ENCODE assay signal across 30 cellular contexts in the genomic region with DNA sequence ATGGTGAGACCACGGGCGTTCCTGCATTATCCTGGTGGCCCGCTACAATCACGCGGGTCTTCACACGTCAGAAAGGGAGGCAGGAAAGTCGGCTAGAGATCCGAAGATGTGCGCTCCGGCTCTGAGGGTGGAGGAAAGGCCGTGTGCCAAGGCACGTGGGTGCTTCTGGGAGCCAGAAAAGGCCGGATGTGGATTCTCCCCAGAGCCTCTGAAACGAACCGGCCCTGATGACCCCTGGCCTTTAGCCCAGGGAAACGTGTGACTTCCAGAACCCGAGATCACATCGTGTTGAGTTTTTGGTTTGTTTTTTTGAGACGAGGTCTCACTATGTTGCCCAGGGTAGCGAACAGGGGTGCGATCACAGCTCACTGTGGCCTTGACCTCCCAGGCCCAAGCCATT.
DNase-seq lines count a peak whose midpoint lies in the region; ATAC-seq and TF ChIP-seq lines count a peak whose summit lies in the region.
"Had no signal": no experiment of that assay in that cellular context is flagged by ENCODE, and none has a peak within 500 bp of the region (broad histone marks: within the 10 kb centered on the region; RNA-seq: fewer than 3 reads in every experiment).

No MANE protein-coding gene starts in this region.

- no peak overlapping the region for H3K9ac ChIP-seq in neural progenitor cell

- TF ChIP-seq CTCF in right atrium auricular region (IDR thresholded peaks at IDR 0.05): no peak
- TF ChIP-seq CTCF in glutamatergic neuron (IDR thresholded peaks at IDR 0.05; ENCODE audit: partially characterized antibody, unreplicated experiment): no peak
- no peak for TF ChIP-seq CTCF in neural progenitor cell (IDR thresholded peaks at IDR 0.05)
- no peak for TF ChIP-seq CTCF in uterus (IDR thresholded peaks at IDR 0.05)

- H3K9me3 ChIP-seq in right atrium auricular region (no peaks in the 10 kb centered on the region), neural progenitor cell (ENCODE audit: low read depth) (no peaks in the 10 kb centered on the region), uterus (no peaks in the 10 kb centered on the region)

- H3K4me1 Mint-ChIP-seq in glutamatergic neuron (ENCODE audit: low read depth, unreplicated experiment) (peaks cover 11% of the 10 kb centered on the region), neural progenitor cell (peaks cover 8% of the 10 kb centered on the region)
- H3K4me1 Mint-ChIP-seq in natural killer cell treated with Interleukin-12 subunit alpha and Interleukin-12 subunit beta and Interleukin-15 and Interleukin-18, amount 100 ng/mL, for 72 hours (ENCODE audit: low read depth in 2 of 2): peaks cover under 1 to 3% of the 10 kb centered on the region in 2 donors
- H3K4me1 Mint-ChIP-seq: activated naive CD8-positive, alpha-beta T cell treated with anti-CD3 and anti-CD28 coated beads, Interleukin-2, amount 10 ng/mL, durations not matched to agents 7 days and 5 days had no signal

- H3K36me3 ChIP-seq in right atrium auricular region (no peaks in the 10 kb centered on the region), neural progenitor cell (no peaks in the 10 kb centered on the region), uterus (no peaks in the 10 kb centered on the region)

- H3K79me2 ChIP-seq in neural progenitor cell (ENCODE audit: low read depth): no peaks in the 10 kb centered on the region

- H4K20me1 ChIP-seq in neural progenitor cell (ENCODE audit: low read depth): no peaks in the 10 kb centered on the region

- no peak overlapping the region for H2AFZ ChIP-seq in neural progenitor cell (replicated peaks)

- no peak overlapping the region for H3K4me3 Mint-ChIP-seq in glutamatergic neuron (ENCODE audit: unreplicated experiment)
- no peak overlapping the region for H3K4me3 Mint-ChIP-seq in neural progenitor cell
- no peak overlapping the region for H3K4me3 Mint-ChIP-seq in natural killer cell treated with Interleukin-12 subunit alpha and Interleukin-12 subunit beta and Interleukin-15 and Interleukin-18, amount 100 ng/mL, for 72 hours
- H3K4me3 Mint-ChIP-seq: activated CD4-positive, alpha-beta memory T cell treated with anti-CD3 and anti-CD28 coated beads for 36 hours; activated naive CD8-positive, alpha-beta T cell treated with anti-CD3 and anti-CD28 coated beads, Interleukin-2, amount 10 ng/mL, durations not matched to agents 7 days and 5 days; brain had no signal

- TF ChIP-seq POLR2A in uterus (IDR thresholded peaks at IDR 0.05): no peak

- H3K27me3 ChIP-seq in right atrium auricular region (no peaks in the 10 kb centered on the region), neural progenitor cell (no peaks in the 10 kb centered on the region), uterus (no peaks in the 10 kb centered on the region)

- H3K4me1 ChIP-seq in right atrium auricular region: peaks cover 0 to 39% of the 10 kb centered on the region in 2 donors
- H3K4me1 ChIP-seq in neural progenitor cell: no peaks in the 10 kb centered on the region
- H3K4me1 ChIP-seq in uterus: peaks cover 0 to 8% of the 10 kb centered on the region in 2 donors

- H3K9me3 Mint-ChIP-seq in glutamatergic neuron (ENCODE audit: unreplicated experiment): peaks cover 4% of the 10 kb centered on the region
- no peaks in the 10 kb centered on the region for H3K9me3 Mint-ChIP-seq in neural progenitor cell
- no peaks in the 10 kb centered on the region for H3K9me3 Mint-ChIP-seq in natural killer cell treated with Interleukin-12 subunit alpha and Interleukin-12 subunit beta and Interleukin-15 and Interleukin-18, amount 100 ng/mL, for 72 hours
- H3K9me3 Mint-ChIP-seq: activated CD4-positive, alpha-beta memory T cell treated with anti-CD3 and anti-CD28 coated beads for 36 hours; activated naive CD8-positive, alpha-beta T cell treated with anti-CD3 and anti-CD28 coated beads, Interleukin-2, amount 10 ng/mL, durations not matched to agents 7 days and 5 days; brain; naive B cell had no signal

- peak; percentile 70 for DNase-seq in Right ventricle myocardium inferior (ENCODE audit: missing footprints)
- DNase-seq in right atrium auricular region (ENCODE audit: low spot score): no peak
- DNase-seq in glutamatergic neuron: no peak
- no peak for DNase-seq in neural progenitor cell (ENCODE audit: low spot score)
- DNase-seq in uterus: peak; percentile 66 to 80
- DNase-seq in natural killer cell treated with Interleukin-12 subunit alpha and Interleukin-12 subunit beta and Interleukin-15 and Interleukin-18, amount 100 ng/mL, for 72 hours (ENCODE audit: low spot score): no peak
- no peak for DNase-seq in AG08396 (ENCODE audit: low spot score)
- DNase-seq in Kasumi-1 (lab: John Stamatoyannopoulos, UW): no peak
- DNase-seq: activated CD4-positive, alpha-beta memory T cell treated with anti-CD3 and anti-CD28 coated beads for 36 hours; activated effector memory CD4-positive, alpha-beta T cell treated with Interleukin-2 at 50 U/mL for 16 hours; activated naive CD8-positive, alpha-beta T cell treated with anti-CD3 and anti-CD28 coated beads, Interleukin-2, amount 10 ng/mL, durations not matched to agents 7 days and 5 days; activated T-cell treated with anti-CD3 and anti-CD28 coated beads for 4 hours; AML-193; DND-41; effector CD8-positive, alpha-beta T cell; erythroblast; GOT3; Karpas-422; mesendoderm; MV-4-11; naive B cell; NCI-H1694; NCI-H2171; NCI-H510A treated with DMSO at 0.1 percent for 48 hours; PC-3; retina; SHP77 treated with DMSO at 0.1 percent for 48 hours; trophoblast cell had no signal

- H3K4me2 ChIP-seq in neural progenitor cell: no peak overlapping the region

- H3F3A ChIP-seq in neural progenitor cell (ENCODE audit: low read depth): no peaks in the 10 kb centered on the region

- H3K27ac ChIP-seq in right atrium auricular region (no peak overlapping the region), neural progenitor cell (no peak overlapping the region), uterus (no peak overlapping the region)
- H3K27ac ChIP-seq: 22Rv1 had no signal

- intact Hi-C loops in Right ventricle myocardium inferior (cut with DNase I): no loop called here
- intact Hi-C loops in uterus (cut with DNase I; ENCODE audit: low total_unique reads): no loop called here

- H3K4me3 ChIP-seq in right atrium auricular region: no peak overlapping the region
- no peak overlapping the region for H3K4me3 ChIP-seq in neural progenitor cell
- H3K4me3 ChIP-seq in uterus: no peak overlapping the region

- H3K27me3 Mint-ChIP-seq in glutamatergic neuron (ENCODE audit: unreplicated experiment) (peaks cover 3% of the 10 kb centered on the region), neural progenitor cell (ENCODE audit: insufficient read depth, low read depth) (peaks cover 3% of the 10 kb centered on the region)
- H3K27me3 Mint-ChIP-seq in natural killer cell treated with Interleukin-12 subunit alpha and Interleukin-12 subunit beta and Interleukin-15 and Interleukin-18, amount 100 ng/mL, for 72 hours: no peaks in the 10 kb centered on the region
- H3K27me3 Mint-ChIP-seq: activated CD4-positive, alpha-beta memory T cell treated with anti-CD3 and anti-CD28 coated beads for 36 hours; activated naive CD8-positive, alpha-beta T cell treated with anti-CD3 and anti-CD28 coated beads, Interleukin-2, amount 10 ng/mL, durations not matched to agents 7 days and 5 days; brain; naive B cell had no signal

- H3K36me3 Mint-ChIP-seq in glutamatergic neuron (ENCODE audit: unreplicated experiment) (no peaks in the 10 kb centered on the region), neural progenitor cell (peaks cover 4% of the 10 kb centered on the region)
- H3K36me3 Mint-ChIP-seq in natural killer cell treated with Interleukin-12 subunit alpha and Interleukin-12 subunit beta and Interleukin-15 and Interleukin-18, amount 100 ng/mL, for 72 hours: no peaks in the 10 kb centered on the region
- H3K36me3 Mint-ChIP-seq: activated CD4-positive, alpha-beta memory T cell treated with anti-CD3 and anti-CD28 coated beads for 36 hours; activated naive CD8-positive, alpha-beta T cell treated with anti-CD3 and anti-CD28 coated beads, Interleukin-2, amount 10 ng/mL, durations not matched to agents 7 days and 5 days; brain had no signal

- peak; percentile 44 for ATAC-seq in Right ventricle myocardium inferior
- no peak for ATAC-seq in natural killer cell treated with Interleukin-12 subunit alpha and Interleukin-12 subunit beta and Interleukin-15 and Interleukin-18, amount 100 ng/mL, for 72 hours
- ATAC-seq: PC-3 had no signal

- H3K27ac Mint-ChIP-seq in glutamatergic neuron (ENCODE audit: unreplicated experiment): peak overlapping the region; percentile 33
- H3K27ac Mint-ChIP-seq in neural progenitor cell: peak overlapping the region; percentile 66
- H3K27ac Mint-ChIP-seq in natural killer cell treated with Interleukin-12 subunit alpha and Interleukin-12 subunit beta and Interleukin-15 and Interleukin-18, amount 100 ng/mL, for 72 hours: no peak overlapping the region
- H3K27ac Mint-ChIP-seq: activated CD4-positive, alpha-beta memory T cell treated with anti-CD3 and anti-CD28 coated beads for 36 hours; activated naive CD8-positive, alpha-beta T cell treated with anti-CD3 and anti-CD28 coated beads, Interleukin-2, amount 10 ng/mL, durations not matched to agents 7 days and 5 days had no signal

Comparison
In these comparisons a context has a peak if more than half of its experiments do, and no peak if none do; other contexts are left out.
1. DNase-seq: peak in Right ventricle myocardium inferior (single experiment) and uterus (2 of 2); none in right atrium auricular region (single experiment), glutamatergic neuron (single experiment), neural progenitor cell (single experiment), natural killer cell treated with Interleukin-12 subunit alpha and Interleukin-12 subunit beta and Interleukin-15 and Interleukin-18, amount 100 ng/mL, for 72 hours (single experiment), AG08396 (single experiment) and Kasumi-1 (0 of 2).
2. H3K27ac Mint-ChIP-seq: peak in glutamatergic neuron (single experiment) and neural progenitor cell (single experiment); none in natural killer cell treated with Interleukin-12 subunit alpha and Interleukin-12 subunit beta and Interleukin-15 and Interleukin-18, amount 100 ng/mL, for 72 hours (0 of 2).